8 cellular contexts compared by ENCODE assay signal in genomic region chr17:76268991-76269981, GRCh38. TPM values are rescaled to one million over a fixed set of nuclear protein-coding genes. Genes with fewer than 3 reads are reported as not detected.
DNase-seq lines count a peak whose midpoint lies in the region; ATAC-seq and TF ChIP-seq lines count a peak whose summit lies in the region.

No MANE protein-coding gene starts in this region.

- 0 out of 2 replicates have a peak overlapping the region, but pooled peaks have one; percentile 10 for H3K27ac ChIP-seq in HUES64 (ENCODE audit: low read depth, low read length)

- peaks cover 22 to 30% of the 10 kb centered on the region in 2 donors for H3K36me3 Mint-ChIP-seq in CD14-positive monocyte
- peaks cover 0 to 32% (median 7%) of the 10 kb centered on the region in 3 donors for H3K36me3 Mint-ChIP-seq in naive thymus-derived CD8-positive, alpha-beta T cell

- H3K9me3 ChIP-seq in HUES64 (ENCODE audit: insufficient read depth, low read depth, low read length) (no peaks in the 10 kb centered on the region), adipocyte (ENCODE audit: control insufficient read depth, low read length) (no peaks in the 10 kb centered on the region)

- H3K4me3 Mint-ChIP-seq in CD14-positive monocyte: peak overlapping the region; percentile 30 to 69
- peak overlapping the region; percentile 88 to 97 (median 92) for H3K4me3 Mint-ChIP-seq in naive thymus-derived CD8-positive, alpha-beta T cell

- H3K4me3 ChIP-seq in HUES64 (ENCODE audit: low read length) (no peak overlapping the region), adipocyte (ENCODE audit: low read length) (no peak overlapping the region)

- no peak for ATAC-seq in naive thymus-derived CD8-positive, alpha-beta T cell
- no peak for ATAC-seq in HG03280 (IDR thresholded peaks at IDR 0.05; ENCODE audit: unreplicated experiment)

- POLR2A ChIA-PET in naive thymus-derived CD8-positive, alpha-beta T cell (lab: Charles Lee): interaction anchor here (0.7 to 27.3 kb wide), 12 partner anchors 10 to 194 kb away, joined by 3 to 923 read pairs (median 10); partner anchors contain the start of genes FOXJ1, RNF157 and UBALD2

- H3K27me3 ChIP-seq in HUES64 (ENCODE audit: insufficient read depth, low read length) (no peaks in the 10 kb centered on the region), adipocyte (replicated peaks; ENCODE audit: control insufficient read depth, insufficient read depth, low read length) (no peaks in the 10 kb centered on the region)

- 79% methylated on average over 12 of the region's 12 CpGs for WGBS in HUES64

- H3K9me3 Mint-ChIP-seq in CD14-positive monocyte: no peaks in the 10 kb centered on the region
- no peaks in the 10 kb centered on the region for H3K9me3 Mint-ChIP-seq in naive thymus-derived CD8-positive, alpha-beta T cell

- H3K4me1 ChIP-seq in HUES64 (ENCODE audit: insufficient read depth, low read length) (peaks cover 33% of the 10 kb centered on the region), adipocyte (ENCODE audit: control insufficient read depth, insufficient read depth, low read length) (peaks cover 55% of the 10 kb centered on the region)

- no peaks in the 10 kb centered on the region for H3K36me3 ChIP-seq in HUES64 (ENCODE audit: insufficient read depth, low read length)
- H3K36me3 ChIP-seq in adipocyte (ENCODE audit: control insufficient read depth, insufficient read depth, low read length, severe bottlenecking): peaks cover 2% of the 10 kb centered on the region

- DNase-seq in CD14-positive monocyte (ENCODE audit: low spot score): no peak
- DNase-seq in adipocyte (ENCODE audit: low read depth): no peak
- no peak for DNase-seq in naive thymus-derived CD8-positive, alpha-beta T cell
- no peak for DNase-seq in inferior parietal cortex (ENCODE audit: extremely low spot score)
- DNase-seq in activated CD4-positive, CD25-positive, alpha-beta regulatory T cell treated with anti-CD3 and anti-CD28 coated beads, Interleukin-2, amount 50 U/mL, for 72 hours: no peak
- no peak for DNase-seq in amniotic stem cell (lab: John Stamatoyannopoulos, UW)

- H3K4me1 Mint-ChIP-seq in CD14-positive monocyte: peaks cover 60% of the 10 kb centered on the region
- H3K4me1 Mint-ChIP-seq in naive thymus-derived CD8-positive, alpha-beta T cell: peaks cover 27 to 74% (median 58%) of the 10 kb centered on the region in 4 donors

- H3K27me3 Mint-ChIP-seq in CD14-positive monocyte (ENCODE audit: low read depth in 3 of 3): peaks cover 0 to 2% (median 0%) of the 10 kb centered on the region in 3 donors
- no peaks in the 10 kb centered on the region for H3K27me3 Mint-ChIP-seq in naive thymus-derived CD8-positive, alpha-beta T cell

- H3K27ac Mint-ChIP-seq in CD14-positive monocyte: peak overlapping the region; percentile 95 to 98 (median 96)
- peak overlapping the region; percentile 84 to 97 (median 96) for H3K27ac Mint-ChIP-seq in naive thymus-derived CD8-positive, alpha-beta T cell

- H3K9ac ChIP-seq in HUES64 (ENCODE audit: low read depth, low read length): 0 out of 2 replicates have a peak overlapping the region, but pooled peaks have one; percentile 12
- peak overlapping the region; percentile 21 for H3K9ac ChIP-seq in adipocyte (ENCODE audit: low read length)

- intact Hi-C loops in CD14-positive monocyte (cut with micrococcal nuclease): loop anchor here in 1 of 2 donors (5.0 to 10.0 kb wide), 5 partner anchors 37 to 494 kb away; partner anchors contain the start of genes EXOC7, MFSD11 and SRSF2

- no peak for TF ChIP-seq CTCF in CD14-positive monocyte (IDR thresholded peaks at IDR 0.05)

RNA-seq across cellular contexts. Expression of gene UBALD2, which starts 4.1 kb away (rescaled TPM):
- polyA plus RNA-seq in CD14-positive monocyte: 1 to 10 TPM; 1.4 to 2.2 TPM
- polyA plus RNA-seq in HUES64 (2013, experiment 1 of 2): 15.2 TPM
- polyA plus RNA-seq in HUES64 (2013, experiment 2 of 2): 22.7 TPM
- 100 to 1,000 TPM; 111 to 122 TPM for total RNA-seq in naive thymus-derived CD8-positive, alpha-beta T cell
- polyA plus RNA-seq in naive thymus-derived CD8-positive, alpha-beta T cell: 1 to 10 TPM; 6.6 to 9.7 (median 8.2) TPM

RNA-seq across cellular contexts. Expression of gene RNF157, which starts 29.0 kb away (rescaled TPM):
- polyA plus RNA-seq in CD14-positive monocyte: not detected
- polyA plus RNA-seq in HUES64 (2013, experiment 1 of 2): 5.7 TPM
- 11.3 TPM for polyA plus RNA-seq in HUES64 (2013, experiment 2 of 2)
- 10 to 100 TPM; 46.1 to 46.4 TPM for total RNA-seq in naive thymus-derived CD8-positive, alpha-beta T cell
- 10 to 100 TPM in 2 of 3 donors, 1 to 10 TPM in 1; 4.9 to 29.4 (median 10.5) TPM for polyA plus RNA-seq in naive thymus-derived CD8-positive, alpha-beta T cell

RNA-seq across cellular contexts. Expression of gene QRICH2, which starts 38.8 kb away (rescaled TPM):
- under 1 TPM in 1 of 2 donors, not detected in 1; 0.04 TPM for polyA plus RNA-seq in CD14-positive monocyte
- 1.9 TPM for polyA plus RNA-seq in HUES64 (2013, experiment 1 of 2)
- 1.3 TPM for polyA plus RNA-seq in HUES64 (2013, experiment 2 of 2)
- 1 to 10 TPM; 6.5 to 8.3 TPM for total RNA-seq in naive thymus-derived CD8-positive, alpha-beta T cell
- polyA plus RNA-seq in naive thymus-derived CD8-positive, alpha-beta T cell: under 1 TPM; 0.13 to 0.59 (median 0.23) TPM
